Comparison of ENCODE assay signal across 9 cellular contexts in genomic region chr11:112113539-112114457, GRCh38. TPM values are rescaled to one million over a fixed set of nuclear protein-coding genes. Genes with fewer than 3 reads are reported as not detected.
DNase-seq lines count a peak whose midpoint lies in the region; ATAC-seq, FAIRE-seq and TF ChIP-seq lines count a peak whose summit lies in the region.
"Had no signal": no experiment of that assay in that cellular context is flagged by ENCODE, and none has a peak within 500 bp of the region (broad histone marks: within the 10 kb centered on the region; RNA-seq: fewer than 3 reads in every experiment).

No MANE protein-coding gene starts in this region.

- peak; percentile 60 for ATAC-seq in HG02798 (IDR thresholded peaks at IDR 0.05; ENCODE audit: poor library complexity, unreplicated experiment)
- no peak for ATAC-seq in GM21786 (IDR thresholded peaks at IDR 0.05; ENCODE audit: unreplicated experiment)
- ATAC-seq in GM18502 (IDR thresholded peaks at IDR 0.05; ENCODE audit: poor library complexity, unreplicated experiment): no peak

- TF ChIP-seq CTCF in MCF 10A (IDR thresholded peaks at IDR 0.05; ENCODE audit: unreplicated experiment): peak; percentile 73
- peak; percentile 52 to 76 (median 63) for TF ChIP-seq CTCF in tibial nerve (IDR thresholded peaks at IDR 0.05)

- FAIRE-seq in islet of Langerhans (lab: Jason Lieb, UNC): peak; percentile 27

- no TSS peak for BruUV-seq in MCF 10A (replicated peaks; lab: Mats Ljungman, UMichigan)

- no peaks in the 10 kb centered on the region for H3K9me3 ChIP-seq in tibial nerve

- intact Hi-C loops in MCF 10A (cut with micrococcal nuclease): loop anchor here (1.0 kb wide), 3 partner anchors 62 to 167 kb away; partner anchors contain the start of gene BCO2

- H3K27ac Mint-ChIP-seq in MCF 10A (ENCODE audit: low read depth, unreplicated experiment): no peak overlapping the region

- TF ChIP-seq POLR2A in tibial nerve (IDR thresholded peaks at IDR 0.05): no peak

- WGBS in tibial nerve, 2 donors: 61 to 62% methylated on average over 6 of the region's 6 CpGs

- H3K4me3 ChIP-seq in tibial nerve: no peak overlapping the region
- H3K4me3 ChIP-seq: SK-N-MC had no signal

- H3K27ac ChIP-seq in tibial nerve: no peak overlapping the region
- H3K27ac ChIP-seq: SK-N-MC had no signal

- no peaks in the 10 kb centered on the region for H3K27me3 ChIP-seq in tibial nerve

- H3K4me3 Mint-ChIP-seq in MCF 10A (ENCODE audit: unreplicated experiment): no peak overlapping the region

- no peaks in the 10 kb centered on the region for H3K27me3 Mint-ChIP-seq in MCF 10A (ENCODE audit: insufficient read depth, unreplicated experiment)

- DNase-seq in DMS114 treated with DMSO at 0.1 percent for 48 hours (lab: John Stamatoyannopoulos, UW; ENCODE audit: unreplicated experiment) (peak; percentile 73), NCI-H748 (lab: John Stamatoyannopoulos, UW; ENCODE audit: unreplicated experiment) (peak; percentile 41), MCF 10A (ENCODE audit: unreplicated experiment) (peak; percentile 75), tibial nerve (ENCODE audit: low spot score in 2 of 2) (no peak)

- no peaks in the 10 kb centered on the region for H3K4me1 Mint-ChIP-seq in MCF 10A (ENCODE audit: insufficient read depth, unreplicated experiment)

- POLR2A ChIA-PET in MCF 10A (lab: Yijun Ruan, JAX): interaction anchor here (0.6 to 3.3 kb wide), 16 partner anchors 15 to 112 kb away, joined by 3 to 11 read pairs (median 4); partner anchors contain the start of genes IL18, PTS and TIMM8B

- CTCF ChIA-PET in MCF 10A (lab: Yijun Ruan, JAX): interaction anchor here (0.6 to 7.4 kb wide), 45 partner anchors 9 to 1931 kb away, joined by 3 to 130 read pairs (median 4); partner anchors contain the start of gene BCO2

- no peaks in the 10 kb centered on the region for H3K9me3 Mint-ChIP-seq in MCF 10A (ENCODE audit: unreplicated experiment)

- TF ChIP-seq EP300 in tibial nerve (IDR thresholded peaks at IDR 0.05): no peak

- no peaks in the 10 kb centered on the region for H3K36me3 Mint-ChIP-seq in MCF 10A (ENCODE audit: insufficient read depth, unreplicated experiment)

- no peaks in the 10 kb centered on the region for H3K36me3 ChIP-seq in tibial nerve

- H3K4me1 ChIP-seq in tibial nerve: peaks cover 0 to 5% (median 0%) of the 10 kb centered on the region in 4 donors

RNA-seq across cellular contexts. Expression of gene SDHD, which starts 27.1 kb away (rescaled TPM):
- total RNA-seq in MCF 10A (2022) (119 and 124 TPM in 2 replicates), tibial nerve (100 to 1,000 TPM in 1 of 4 donors, 10 to 100 TPM in 3; 69.5 to 103 (median 88.3) TPM)

RNA-seq across cellular contexts. Expression of gene TIMM8B, which starts 27.2 kb away (rescaled TPM):
- total RNA-seq in MCF 10A (2022) (58.1 and 70.8 TPM in 2 replicates), tibial nerve (10 to 100 TPM; 16.7 to 27.9 (median 26.7) TPM)

RNA-seq across cellular contexts. Expression of gene NKAPD1, which starts 39.7 kb away (rescaled TPM):
- total RNA-seq in MCF 10A (2022) (25.1 and 27.5 TPM in 2 replicates), tibial nerve (10 to 100 TPM; 14.4 to 31.7 (median 17.2) TPM)

RNA-seq across cellular contexts. Expression of gene PIH1D2, which starts 40.0 kb away (rescaled TPM):
- 2.0 and 2.1 TPM in 2 replicates for total RNA-seq in MCF 10A (2022)
- 1 to 10 TPM; 2.2 to 7.2 (median 3.8) TPM for total RNA-seq in tibial nerve

RNA-seq across cellular contexts. Expression of gene IL18, which starts 50.1 kb away (rescaled TPM):
- total RNA-seq in MCF 10A (2022): 124 and 189 TPM in 2 replicates
- total RNA-seq in tibial nerve: 10 to 100 TPM; 15.3 to 64.9 (median 33.5) TPM

Comparison
In these comparisons a context has a peak if more than half of its experiments do, and no peak if none do; other contexts are left out.
1. DNase-seq: peak in DMS114 treated with DMSO at 0.1 percent for 48 hours (single experiment), NCI-H748 (single experiment) and MCF 10A (single experiment); none in tibial nerve (0 of 2).